In genomic region chr15:99981839-99982658, GRCh38 we compare ENCODE assay signal across 24 cellular contexts.
DNase-seq lines count a peak whose midpoint lies in the region; ATAC-seq and TF ChIP-seq lines count a peak whose summit lies in the region.
"Had no signal": no experiment of that assay in that cellular context is flagged by ENCODE, and none has a peak within 500 bp of the region (broad histone marks: within the 10 kb centered on the region; RNA-seq: fewer than 3 reads in every experiment).

No MANE protein-coding gene starts in this region.

- POLR2A ChIA-PET in WTC11 (lab: Charles Lee) = interaction anchor here (0.7 kb wide), 1 partner anchor 360 kb away, joined by 3 read pairs; no protein-coding TSS in a partner anchor

- H3K36me3 Mint-ChIP-seq in WTC11 (no peaks in the 10 kb centered on the region), glutamatergic neuron (ENCODE audit: unreplicated experiment) (no peaks in the 10 kb centered on the region)
- H3K36me3 Mint-ChIP-seq: brain had no signal

- H3K27me3 Mint-ChIP-seq in WTC11 (ENCODE audit: low read depth) = no peaks in the 10 kb centered on the region
- H3K27me3 Mint-ChIP-seq in glutamatergic neuron (ENCODE audit: unreplicated experiment) = peaks cover 3% of the 10 kb centered on the region
- H3K27me3 Mint-ChIP-seq: activated CD4-positive, alpha-beta T cell treated with anti-CD3 and anti-CD28 coated beads for 36 hours; activated CD8-positive, alpha-beta T cell treated with anti-CD3 and anti-CD28 coated beads for 36 hours; activated T-helper 17 cell treated with anti-CD3 and anti-CD28 coated beads, Interleukin-2, amount 50 U/mL, for 72 hours had no signal

- H3K4me3 Mint-ChIP-seq in WTC11 (no peak overlapping the region), glutamatergic neuron (ENCODE audit: unreplicated experiment) (no peak overlapping the region)
- H3K4me3 Mint-ChIP-seq: activated CD4-positive, alpha-beta T cell treated with anti-CD3 and anti-CD28 coated beads for 36 hours; activated CD8-positive, alpha-beta T cell treated with anti-CD3 and anti-CD28 coated beads for 36 hours; activated T-helper 17 cell treated with anti-CD3 and anti-CD28 coated beads, Interleukin-2, amount 50 U/mL, for 72 hours; brain had no signal

- DNase-seq in ELF-1 (ENCODE audit: low read depth, low spot score) (peak; percentile 90), NCI-H128 (lab: John Stamatoyannopoulos, UW; ENCODE audit: unreplicated experiment) (peak; percentile 6), WTC11 (ENCODE audit: low spot score) (peak; percentile 22), left kidney (ENCODE audit: low read depth, low spot score) (peak; percentile 61), NCI-H2196 treated with DMSO at 0.1 percent for 48 hours (lab: John Stamatoyannopoulos, UW; ENCODE audit: unreplicated experiment) (no peak), glutamatergic neuron (no peak)
- DNase-seq: activated CD4-positive, alpha-beta T cell treated with anti-CD3 and anti-CD28 coated beads for 36 hours; activated naive CD4-positive, alpha-beta T cell treated with anti-CD3 and anti-CD28 coated beads, Interleukin-2, amount 50 U/mL, for 16 hours; DMS 273 treated with DMSO at 0.1 percent for 48 hours; gastrocnemius medialis; hippocampal formation; left lung; NCI-H187 treated with DMSO at 0.1 percent for 48 hours; nucleus accumbens; sigmoid colon; stimulated activated CD4-positive, alpha-beta T cell treated with anti-CD3 and anti-CD28 coated beads, Interleukin-12 subunit alpha, Interleukin-12 subunit beta, amount 100 ng/mL, for 4 hours; stimulated activated CD4-positive, alpha-beta T cell treated with anti-CD3 and anti-CD28 coated beads, Interleukin-4, amount 100 ng/mL, for 1 hour; stomach; thyroid gland had no signal

- H3K27ac Mint-ChIP-seq in WTC11 (peak overlapping the region; percentile 19; the same call in 1 of the 2 replicates), glutamatergic neuron (ENCODE audit: unreplicated experiment) (no peak overlapping the region)
- H3K27ac Mint-ChIP-seq: activated CD4-positive, alpha-beta T cell treated with anti-CD3 and anti-CD28 coated beads for 36 hours; activated CD8-positive, alpha-beta T cell treated with anti-CD3 and anti-CD28 coated beads for 36 hours; activated T-helper 17 cell treated with anti-CD3 and anti-CD28 coated beads, Interleukin-2, amount 50 U/mL, for 72 hours had no signal

- H3K9me3 Mint-ChIP-seq in WTC11 (no peaks in the 10 kb centered on the region), glutamatergic neuron (ENCODE audit: unreplicated experiment) (peaks cover 2% of the 10 kb centered on the region)
- H3K9me3 Mint-ChIP-seq: activated CD8-positive, alpha-beta T cell treated with anti-CD3 and anti-CD28 coated beads for 36 hours; activated T-helper 17 cell treated with anti-CD3 and anti-CD28 coated beads, Interleukin-2, amount 50 U/mL, for 72 hours had no signal

- ATAC-seq in WTC11 (peak; percentile 13), GM18909 (IDR thresholded peaks at IDR 0.05; ENCODE audit: poor library complexity, unreplicated experiment) (no peak), HG03159 (IDR thresholded peaks at IDR 0.05; ENCODE audit: unreplicated experiment) (no peak)
- ATAC-seq: activated CD4-positive, alpha-beta T cell treated with anti-CD3 and anti-CD28 coated beads for 36 hours; activated CD8-positive, alpha-beta T cell treated with anti-CD3 and anti-CD28 coated beads for 36 hours; activated T-helper 17 cell treated with anti-CD3 and anti-CD28 coated beads, Interleukin-2, amount 50 U/mL, for 72 hours had no signal

- CTCF ChIA-PET in WTC11 (lab: Charles Lee) = interaction anchor here (0.6 to 3.4 kb wide), 16 partner anchors 8 to 441 kb away, joined by 3 to 23 read pairs (median 5); partner anchors contain the start of gene ADAMTS17

- H3K4me1 Mint-ChIP-seq in WTC11 (peaks cover 47% of the 10 kb centered on the region), glutamatergic neuron (ENCODE audit: low read depth, unreplicated experiment) (peaks cover 14% of the 10 kb centered on the region)
- H3K4me1 Mint-ChIP-seq: activated T-helper 17 cell treated with anti-CD3 and anti-CD28 coated beads, Interleukin-2, amount 50 U/mL, for 72 hours had no signal

- TF ChIP-seq CTCF in WTC11 (IDR thresholded peaks at IDR 0.05) (no peak), glutamatergic neuron (IDR thresholded peaks at IDR 0.05; ENCODE audit: partially characterized antibody, unreplicated experiment) (no peak)

TF ChIP-seq in WTC11, 78 proteins besides CTCF, POLR2A, EP300 and RAD21:
- TF ChIP-seq FOXP1 (CRISPR knock-in tag; IDR thresholded peaks at IDR 0.05; ENCODE audit: borderline replicate concordance) (peak; percentile 38; the same call in 1 of the 2 replicates), ZNF138 (CRISPR knock-in tag; conservative IDR thresholded peaks at IDR 0.05) (no peak), GTF2I (CRISPR knock-in tag; conservative IDR thresholded peaks at IDR 0.05) (peak; percentile 64; the same call in 1 of the 2 replicates), ARID4B (CRISPR knock-in tag; IDR thresholded peaks at IDR 0.05; ENCODE audit: borderline replicate concordance) (no peak), NFE2L1 (CRISPR knock-in tag; IDR thresholded peaks at IDR 0.05) (no peak)

Comparison
In these comparisons a context has a peak if more than half of its experiments do, and no peak if none do; other contexts are left out.
1. DNase-seq: peak in ELF-1 (single experiment), NCI-H128 (single experiment), WTC11 (single experiment) and left kidney (single experiment); none in NCI-H2196 treated with DMSO at 0.1 percent for 48 hours (single experiment) and glutamatergic neuron (single experiment).